Comparison of ENCODE assay signal across 8 cellular contexts in the genomic region with DNA sequence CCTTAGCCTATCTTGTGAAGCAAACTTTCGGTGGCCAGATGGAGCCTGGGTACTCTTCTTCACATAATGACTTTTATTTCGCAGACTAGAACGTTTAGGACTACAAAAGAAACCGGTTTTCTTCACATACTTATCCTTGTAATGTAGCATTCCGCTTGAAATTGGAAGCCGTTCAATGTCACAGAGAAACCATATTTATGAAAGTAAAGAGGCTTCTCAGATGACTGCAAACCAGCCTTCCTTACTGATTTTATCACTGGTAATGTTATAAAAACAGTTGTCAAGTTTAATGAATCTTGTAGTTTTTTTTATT.
DNase-seq lines count a peak whose midpoint lies in the region; ATAC-seq, FAIRE-seq and TF ChIP-seq lines count a peak whose summit lies in the region.

No MANE protein-coding gene starts in this region.

- TF ChIP-seq CTCF in RWPE1 (conservative IDR thresholded peaks at IDR 0.05; ENCODE audit: low read depth): no peak
- no peak for TF ChIP-seq CTCF in parathyroid adenoma (IDR thresholded peaks at IDR 0.05)

- no peak for FAIRE-seq in urothelium cell line (lab: Jason Lieb, UNC)

- H3K36me3 Mint-ChIP-seq in CD8-positive, alpha-beta memory T cell: peaks cover 0 to 6% (median 0%) of the 10 kb centered on the region in 3 donors

- H3K9me3 ChIP-seq in CD8-positive, alpha-beta memory T cell (ENCODE audit: low read length): no peaks in the 10 kb centered on the region
- H3K9me3 ChIP-seq in parathyroid adenoma (ENCODE audit: control insufficient read depth, low read length): no peaks in the 10 kb centered on the region

- H3K4me2 ChIP-seq in parathyroid adenoma (ENCODE audit: low read length): peak overlapping the region; percentile 91

- H3K36me3 ChIP-seq in CD8-positive, alpha-beta memory T cell (ENCODE audit: insufficient read depth, low read length): no peaks in the 10 kb centered on the region
- no peaks in the 10 kb centered on the region for H3K36me3 ChIP-seq in parathyroid adenoma (ENCODE audit: control insufficient read depth, insufficient read depth, low read length)

- peak overlapping the region; percentile 44 for H2AFZ ChIP-seq in parathyroid adenoma

- peak overlapping the region; percentile 96 for H3K27ac ChIP-seq in CD8-positive, alpha-beta memory T cell (ENCODE audit: low read depth, low read length)
- H3K27ac ChIP-seq in RWPE1: peak overlapping the region; percentile 75
- peak overlapping the region; percentile 67 for H3K27ac ChIP-seq in parathyroid adenoma

- H3K4me3 ChIP-seq in CD8-positive, alpha-beta memory T cell (ENCODE audit: low read length): peak overlapping the region; percentile 56
- peak overlapping the region; percentile 65 for H3K4me3 ChIP-seq in parathyroid adenoma (ENCODE audit: low read depth, low read length)

- H3K79me2 ChIP-seq in parathyroid adenoma: no peaks in the 10 kb centered on the region

- no peaks in the 10 kb centered on the region for H3K27me3 Mint-ChIP-seq in CD8-positive, alpha-beta memory T cell

- H3K4me1 ChIP-seq in CD8-positive, alpha-beta memory T cell (ENCODE audit: insufficient read depth, low read length): peaks cover 18% of the 10 kb centered on the region
- H3K4me1 ChIP-seq in parathyroid adenoma: no peaks in the 10 kb centered on the region

- H3K9ac ChIP-seq in parathyroid adenoma: no peak overlapping the region

- H3K4me3 Mint-ChIP-seq in CD8-positive, alpha-beta memory T cell: peak overlapping the region; percentile 91 to 97 (median 94)

- H3K27me3 ChIP-seq in CD8-positive, alpha-beta memory T cell (ENCODE audit: insufficient read depth, low read length, poor library complexity, severe bottlenecking): no peaks in the 10 kb centered on the region
- H3K27me3 ChIP-seq in parathyroid adenoma (ENCODE audit: control insufficient read depth, insufficient read depth, low read length): no peaks in the 10 kb centered on the region

- POLR2A ChIA-PET in CD8-positive, alpha-beta memory T cell (lab: Charles Lee): interaction anchor here (1.3 to 1.4 kb wide), 3 partner anchors 13 to 17 kb away, joined by 4 to 17 read pairs (median 5); no protein-coding TSS in a partner anchor
- POLR2A ChIA-PET in RWPE1 (lab: Yijun Ruan, JAX; ENCODE audit: low non-redundant PET): interaction anchor here (1.1 kb wide), 1 partner anchor 125 kb away, joined by 3 read pairs; no protein-coding TSS in a partner anchor

- H3K9me3 Mint-ChIP-seq in CD8-positive, alpha-beta memory T cell: no peaks in the 10 kb centered on the region

- DNase-seq in CD8-positive, alpha-beta memory T cell: no peak
- DNase-seq in RWPE1 (ENCODE audit: low spot score) (no peak), erythroblast (lab: John Stamatoyannopoulos, UW) (no peak), urothelium cell line (ENCODE audit: low spot score) (no peak), Kasumi-1 (lab: John Stamatoyannopoulos, UW) (no peak)

- H3K27ac Mint-ChIP-seq in CD8-positive, alpha-beta memory T cell: peak overlapping the region; percentile 94 to 100 (median 99)

- peak; percentile 73 for TF ChIP-seq POLR2A in erythroblast (IDR thresholded peaks at IDR 0.05; ENCODE audit: low read length)

- no peak for ATAC-seq in GM21528 (IDR thresholded peaks at IDR 0.05; ENCODE audit: low FRiP score, unreplicated experiment)
- no peak for ATAC-seq in GM18868 (IDR thresholded peaks at IDR 0.05; ENCODE audit: unreplicated experiment)

- CTCF ChIA-PET in CD8-positive, alpha-beta memory T cell (lab: Charles Lee): interaction anchor here (1.0 to 1.4 kb wide), 2 partner anchors 13 to 16 kb away, joined by 5 to 12 read pairs; no protein-coding TSS in a partner anchor
- CTCF ChIA-PET in RWPE1 (lab: Yijun Ruan, JAX): interaction anchor here (0.6 kb wide), 1 partner anchor 17 kb away, joined by 3 read pairs; no protein-coding TSS in a partner anchor

- peaks cover 24 to 47% (median 42%) of the 10 kb centered on the region in 3 donors for H3K4me1 Mint-ChIP-seq in CD8-positive, alpha-beta memory T cell
